In genomic region chr7:48416327-48416908, GRCh38 we compare ENCODE assay signal across 33 cellular contexts.
"Had no signal": no experiment of that assay in that cellular context is flagged by ENCODE, and none has a peak within 500 bp of the region (broad histone marks: within the 10 kb centered on the region; RNA-seq: fewer than 3 reads in every experiment).

No MANE protein-coding gene starts in this region.

- H3K9me3 ChIP-seq: adrenal gland, body of pancreas, colonic mucosa, left lung, lower lobe of right lung, ovary, sigmoid colon, suprapubic skin, tibial nerve had no signal

- H3K4me1 ChIP-seq: adrenal gland, body of pancreas, colonic mucosa, left lung, lower lobe of right lung, neural progenitor cell, sigmoid colon, suprapubic skin, tibial nerve had no signal

- H2AFZ ChIP-seq: neural progenitor cell had no signal

- H3K36me3 ChIP-seq: adrenal gland, cardiac muscle cell, colonic mucosa, left lung, lower lobe of right lung, neural progenitor cell, ovary, sigmoid colon, suprapubic skin, tibial nerve had no signal

- FAIRE-seq: endometrium, frontal cortex, islet of Langerhans, small intestine had no signal

- H3K4me2 ChIP-seq: neural progenitor cell had no signal

- H3K27ac ChIP-seq: adrenal gland, body of pancreas, cardiac muscle cell, colonic mucosa, epithelial cell of prostate, left lung, lower lobe of right lung, neural progenitor cell, ovary, sigmoid colon, suprapubic skin, tibial nerve had no signal

- H3K4me3 ChIP-seq: adrenal gland, body of pancreas, cardiac muscle cell, colonic mucosa, left lung, lower lobe of right lung, neural progenitor cell, ovary, sigmoid colon, suprapubic skin, tibial nerve had no signal

- ATAC-seq: activated CD4-positive, alpha-beta T cell treated with anti-CD3 and anti-CD28 coated beads for 36 hours; activated CD8-positive, alpha-beta T cell treated with anti-CD3 and anti-CD28 coated beads, Interleukin-2, amount 10 ng/mL, durations not matched to agents 7 days and 5 days; activated T-cell treated with anti-CD3 and anti-CD28 coated beads, Interleukin-2, amount 50 U/mL, for 72 hours; body of pancreas; left lung; lower lobe of right lung; natural killer cell; stimulated activated naive B cell treated with anti-CD40 and anti-IgM and Interleukin-4, amounts not matched to agents 10 μg/mL and 1 μg/mL and 100 μg/mL, for 72 hours had no signal

- H3K27me3 ChIP-seq: adrenal gland, body of pancreas, cardiac muscle cell, colonic mucosa, left lung, neural progenitor cell, ovary, sigmoid colon, suprapubic skin, tibial nerve had no signal

- DNase-seq: activated CD4-positive, alpha-beta T cell treated with anti-CD3 and anti-CD28 coated beads for 36 hours; activated CD4-positive, CD25-positive, alpha-beta regulatory T cell; activated CD8-positive, alpha-beta T cell treated with anti-CD3 and anti-CD28 coated beads, Interleukin-2, amount 10 ng/mL, durations not matched to agents 7 days and 5 days; activated naive CD4-positive, alpha-beta T cell; activated naive CD8-positive, alpha-beta T cell treated with anti-CD3 and anti-CD28 coated beads for 36 hours; activated T-cell treated with anti-CD3 and anti-CD28 coated beads for 4 hours; activated T-cell treated with anti-CD3 and anti-CD28 coated beads, Interleukin-2, amount 50 U/mL, for 72 hours; adrenal gland; aorta; body of pancreas; cerebellar nuclear complex; colonic mucosa; effector CD8-positive, alpha-beta T cell; left lung; lower lobe of right lung; mesenchymal stem cell; natural killer cell; ovary; retina; sigmoid colon; small intestine; stimulated activated CD4-positive, alpha-beta T cell treated with anti-CD3 and anti-CD28 coated beads, Interleukin-1b, Interleukin-23, amount 100 ng/mL, for 48 hours; stimulated activated CD4-positive, alpha-beta T cell treated with anti-CD3 and anti-CD28 coated beads, Interleukin-4, amount 100 ng/mL, for 4 hours; stimulated activated CD8-positive, alpha-beta memory T cell treated with anti-CD3 and anti-CD28 coated beads, Interleukin-4, amount 100 ng/mL, for 48 hours; stimulated activated naive B cell treated with anti-CD40 and anti-IgM and Interleukin-4, amounts not matched to agents 10 μg/mL and 1 μg/mL and 100 μg/mL, for 72 hours had no signal

- H3K9ac ChIP-seq: neural progenitor cell had no signal
